15 cellular contexts compared by ENCODE assay signal in the genomic region with DNA sequence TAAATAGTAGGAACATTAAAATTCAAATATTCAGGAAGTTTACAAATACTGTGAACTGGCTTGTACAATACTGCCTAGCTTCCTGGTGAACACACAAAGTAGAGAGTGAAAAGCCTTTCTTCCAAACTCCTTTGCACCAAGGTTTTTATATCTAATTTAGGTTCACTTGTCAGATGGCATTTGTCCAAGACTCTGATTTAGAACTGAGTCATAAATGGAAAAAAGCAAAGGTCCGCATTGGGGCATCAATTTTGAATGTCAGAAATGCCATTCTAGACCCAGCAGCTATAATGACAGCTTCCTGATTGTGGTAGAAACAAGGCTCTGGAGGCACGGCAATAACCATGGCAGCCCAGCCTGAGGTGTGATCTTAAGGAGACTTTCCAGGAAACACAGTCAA.
DNase-seq lines count a peak whose midpoint lies in the region; ATAC-seq and TF ChIP-seq lines count a peak whose summit lies in the region.
"Had no signal": no experiment of that assay in that cellular context is flagged by ENCODE, and none has a peak within 500 bp of the region (broad histone marks: within the 10 kb centered on the region; RNA-seq: fewer than 3 reads in every experiment).

No MANE protein-coding gene starts in this region.

- H2AFZ ChIP-seq in GM23248 (no peak overlapping the region), PC-9 (no peak overlapping the region)
- H2AFZ ChIP-seq: GM23338 had no signal

- H3K4me3 ChIP-seq in GM23248 (no peak overlapping the region), PC-9 (no peak overlapping the region), epithelial cell of proximal tubule (ENCODE audit: low read depth, low read length) (no peak overlapping the region)
- H3K4me3 ChIP-seq: dorsolateral prefrontal cortex, GM23338 had no signal

- H3K9ac ChIP-seq in GM23248, result no peak overlapping the region

- in situ Hi-C loops in GM23248 (cut with MboI), result no loop called here

- H3K4me2 ChIP-seq in GM23248 (ENCODE audit: unreplicated experiment), result no peak overlapping the region
- H3K4me2 ChIP-seq in PC-9, result 0 out of 2 replicates have a peak overlapping the region, but pooled peaks have one; percentile 11
- H3K4me2 ChIP-seq: GM23338 had no signal

- TF ChIP-seq CTCF in PC-9 (conservative IDR thresholded peaks at IDR 0.05) (no peak), epithelial cell of proximal tubule (conservative IDR thresholded peaks at IDR 0.05; ENCODE audit: low read depth, low read length) (no peak)

- POLR2A ChIA-PET in PC-9 (lab: Charles Lee; ENCODE audit: unreplicated experiment), result interaction anchor here (0.6 to 0.8 kb wide), 2 partner anchors 26 to 162 kb away, joined by 3 to 5 read pairs; no protein-coding TSS in a partner anchor

- DNase-seq in GM23248 (peak; percentile 68), PC-9 (peak; percentile 41 to 65), epithelial cell of proximal tubule (ENCODE audit: low read depth) (peak; percentile 23), pulmonary artery endothelial cell (ENCODE audit: low read depth, low spot score) (peak; percentile 45), nucleus accumbens (lab: John Stamatoyannopoulos, UW) (no peak)
- DNase-seq in stimulated activated CD8-positive, alpha-beta memory T cell treated with anti-CD3 and anti-CD28 coated beads, Interleukin-4, amount 100 ng/mL, for 48 hours, result no peak
- DNase-seq: activated CD4-positive, alpha-beta T cell treated with anti-CD3 and anti-CD28 coated beads, Interleukin-2, amount 50 U/mL, for 1 hour; activated naive CD4-positive, alpha-beta T cell treated with anti-CD3 and anti-CD28 coated beads, Interleukin-2, amount 10 ng/mL, durations not matched to agents 7 days and 5 days; dorsolateral prefrontal cortex; hypothalamus; NCI-H187 treated with DMSO at 0.1 percent for 48 hours; stimulated activated CD4-positive, alpha-beta T cell treated with anti-CD3 and anti-CD28 coated beads, Interleukin-4, amount 100 ng/mL, for 4 hours had no signal

- no peaks in the 10 kb centered on the region for H3F3A ChIP-seq in GM23248 (ENCODE audit: insufficient read depth)
- peaks cover 23% of the 10 kb centered on the region for H3F3A ChIP-seq in PC-9 (ENCODE audit: insufficient read depth, low read depth)

- H3K79me2 ChIP-seq in GM23248 (ENCODE audit: insufficient read depth), result no peaks in the 10 kb centered on the region
- no peaks in the 10 kb centered on the region for H3K79me2 ChIP-seq in PC-9 (ENCODE audit: low read depth)

- BruUV-seq in PC-9 (replicated peaks; lab: Mats Ljungman, UMichigan), result no TSS peak

- no peaks in the 10 kb centered on the region for H3K9me3 ChIP-seq in GM23248 (ENCODE audit: low read depth)
- H3K9me3 ChIP-seq in PC-9 (ENCODE audit: insufficient read depth, low read depth), result no peaks in the 10 kb centered on the region

- H3K27me3 ChIP-seq in GM23248 (replicated peaks; ENCODE audit: insufficient read depth), result no peaks in the 10 kb centered on the region
- H3K27me3 ChIP-seq in PC-9 (ENCODE audit: insufficient read depth, low read depth), result no peaks in the 10 kb centered on the region
- H3K27me3 ChIP-seq: dorsolateral prefrontal cortex had no signal

- intact Hi-C loops in PC-9 (cut with micrococcal nuclease; ENCODE audit: unreplicated experiment), result no loop called here

- H4K20me1 ChIP-seq in GM23248 (ENCODE audit: insufficient read depth) (no peaks in the 10 kb centered on the region), PC-9 (ENCODE audit: insufficient read depth) (no peaks in the 10 kb centered on the region)

- ATAC-seq in HG02623 (IDR thresholded peaks at IDR 0.05; ENCODE audit: unreplicated experiment) (no peak), GM19035 (IDR thresholded peaks at IDR 0.05; ENCODE audit: unreplicated experiment) (no peak)
- ATAC-seq: GM23338 had no signal

- H3K4me1 ChIP-seq in GM23248 (ENCODE audit: insufficient read depth) (no peaks in the 10 kb centered on the region), PC-9 (replicated peaks; ENCODE audit: insufficient read depth) (peaks cover 15% of the 10 kb centered on the region)

- H3K36me3 ChIP-seq in GM23248 (ENCODE audit: low read depth), result peaks cover 9% of the 10 kb centered on the region; the same call in 1 of the 2 replicates
- H3K36me3 ChIP-seq in PC-9 (ENCODE audit: low read depth), result peaks cover 11% of the 10 kb centered on the region; the same call in 1 of the 2 replicates

- 43 to 50% methylated on average over 2 of the region's 2 CpGs for WGBS in GM23248 (ENCODE audit: low coverage in 1 of 2, low lambda C conversion rate in 2 of 2, missing lambda C conversion rate in 2 of 2), 2 experiments

- CTCF ChIA-PET in PC-9 (lab: Charles Lee), result no interaction called here

- H3K9me2 ChIP-seq in GM23248 (ENCODE audit: insufficient read depth) (no peaks in the 10 kb centered on the region), PC-9 (ENCODE audit: insufficient read depth) (no peaks in the 10 kb centered on the region)

- H3K27ac ChIP-seq in GM23248 (no peak overlapping the region), PC-9 (peak overlapping the region; percentile 21; the same call in 1 of the 2 replicates)

Comparison
In these comparisons a context has a peak if more than half of its experiments do, and no peak if none do; other contexts are left out.
1. DNase-seq: peak in GM23248 (single experiment), PC-9 (2 of 2), epithelial cell of proximal tubule (single experiment) and pulmonary artery endothelial cell (single experiment); none in nucleus accumbens (0 of 56) and stimulated activated CD8-positive, alpha-beta memory T cell treated with anti-CD3 and anti-CD28 coated beads, Interleukin-4, amount 100 ng/mL, for 48 hours (single experiment).